In genomic region chr4:116058129-116058528, GRCh38 we compare ENCODE assay signal across 18 cellular contexts.
"Had no signal": no experiment of that assay in that cellular context is flagged by ENCODE, and none has a peak within 500 bp of the region (broad histone marks: within the 10 kb centered on the region; RNA-seq: fewer than 3 reads in every experiment).

No MANE protein-coding gene starts in this region.

- H3K79me2 ChIP-seq: hepatocyte had no signal

- H2AFZ ChIP-seq: hepatocyte had no signal

- H3K4me1 ChIP-seq: esophagus squamous epithelium, pancreas, spleen, upper lobe of right lung had no signal

- ATAC-seq: activated T-helper 17 cell treated with anti-CD3 and anti-CD28 coated beads, Interleukin-2, amount 50 U/mL, for 72 hours; left lobe of liver; mucosa of descending colon; naive thymus-derived CD4-positive, alpha-beta T cell; pancreas; sciatic nerve; stimulated activated naive CD8-positive, alpha-beta T cell treated with anti-CD3 and anti-CD28 coated beads, Interleukin-15, amount 100 ng/mL, for 72 hours; upper lobe of right lung had no signal

- H3K27ac ChIP-seq: esophagus squamous epithelium, hepatocyte, pancreas, spleen, upper lobe of right lung had no signal

- FAIRE-seq: endothelial cell of umbilical vein, keratinocyte, pancreas had no signal

- H3K36me3 ChIP-seq: esophagus squamous epithelium, pancreas, spleen, upper lobe of right lung had no signal

- H3K27me3 ChIP-seq: esophagus squamous epithelium, hepatocyte, pancreas, spleen, upper lobe of right lung had no signal

- H3K9me3 ChIP-seq: esophagus squamous epithelium, mucosa of descending colon, pancreas, spleen, upper lobe of right lung had no signal

- DNase-seq: activated CD4-positive, CD25-positive, alpha-beta regulatory T cell treated with anti-CD3 and anti-CD28 coated beads, Interleukin-2, amount 50 U/mL, for 72 hours; activated naive CD4-positive, alpha-beta T cell treated with Interleukin-2 at 50 U/mL for 16 hours; aorta; cortex of kidney; effector CD8-positive, alpha-beta T cell; esophagus squamous epithelium; mucosa of descending colon; naive thymus-derived CD4-positive, alpha-beta T cell; pancreas; spleen; stimulated activated naive CD8-positive, alpha-beta T cell treated with anti-CD3 and anti-CD28 coated beads, Interleukin-15, amount 100 ng/mL, for 72 hours; upper lobe of right lung had no signal

- H3K4me3 ChIP-seq: esophagus squamous epithelium, hepatocyte, mucosa of descending colon, pancreas, spleen, upper lobe of right lung had no signal

- H3K4me2 ChIP-seq: hepatocyte had no signal
